ENCODE assay signal across 16 cellular contexts in the genomic region with DNA sequence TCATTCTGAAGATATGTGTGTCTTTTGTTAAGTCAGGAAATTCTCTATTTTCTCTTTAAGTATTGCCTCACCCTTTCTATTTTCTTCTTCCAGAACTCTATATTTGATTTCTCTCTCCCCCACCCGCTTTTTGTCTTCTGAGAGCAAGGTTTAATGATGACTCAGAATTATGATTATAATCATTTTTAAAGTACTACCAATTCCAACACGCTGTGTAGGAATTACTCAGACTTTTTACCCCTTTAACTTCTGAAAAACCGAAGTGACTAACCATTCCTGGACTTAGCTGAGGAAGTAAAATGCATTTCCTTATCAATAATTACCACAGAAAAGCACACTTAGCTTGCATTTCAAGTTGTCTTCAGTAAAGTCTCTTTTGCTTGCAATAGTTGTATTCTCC. TPM values are rescaled to one million over a fixed set of nuclear protein-coding genes. Genes with fewer than 3 reads are reported as not detected.
DNase-seq lines count a peak whose midpoint lies in the region; ATAC-seq, FAIRE-seq and TF ChIP-seq lines count a peak whose summit lies in the region.
"Had no signal": no experiment of that assay in that cellular context is flagged by ENCODE, and none has a peak within 500 bp of the region (broad histone marks: within the 10 kb centered on the region; RNA-seq: fewer than 3 reads in every experiment).

No MANE protein-coding gene starts in this region.

- no peak for TF ChIP-seq EP300 in A549 (IDR thresholded peaks at IDR 0.05)

- no peaks in the 10 kb centered on the region for H3K4me1 Mint-ChIP-seq in GM23338
- peaks cover 14% of the 10 kb centered on the region for H3K4me1 Mint-ChIP-seq in activated T-helper 17 cell treated with anti-CD3 and anti-CD28 coated beads, Interleukin-2, amount 50 U/mL, for 72 hours
- H3K4me1 Mint-ChIP-seq: B cell had no signal

- H3K9me3 Mint-ChIP-seq in GM23338, result no peaks in the 10 kb centered on the region
- H3K9me3 Mint-ChIP-seq in activated T-helper 17 cell treated with anti-CD3 and anti-CD28 coated beads, Interleukin-2, amount 50 U/mL, for 72 hours, result no peaks in the 10 kb centered on the region
- H3K9me3 Mint-ChIP-seq: T-helper 1 cell treated with Interleukin-12 subunit alpha and Interleukin-12 subunit beta and Interleukin-4 antibody, amounts not matched to agents 30 μg/mL and 1 μg/mL, for 36 hours had no signal

- CTCF ChIA-PET in A549 (lab: Yijun Ruan, JAX), result interaction anchor here (1.4 kb wide), 1 partner anchor 97 kb away, joined by 3 read pairs; no protein-coding TSS in a partner anchor

- no peak for TF ChIP-seq RAD21 in A549 (conservative IDR thresholded peaks at IDR 0.05 in 1 of 2, IDR thresholded peaks at IDR 0.05 in 1 of 2)

- peak overlapping the region; percentile 69 for H2AFZ ChIP-seq in GM23338

- no peaks in the 10 kb centered on the region for H3K27me3 Mint-ChIP-seq in GM23338 (ENCODE audit: insufficient read depth, low read depth, poor library complexity)
- no peaks in the 10 kb centered on the region for H3K27me3 Mint-ChIP-seq in activated T-helper 17 cell treated with anti-CD3 and anti-CD28 coated beads, Interleukin-2, amount 50 U/mL, for 72 hours
- H3K27me3 Mint-ChIP-seq: B cell had no signal

- ATAC-seq in A549 (peak in 1 of 2 experiments; percentile 40; a peak in 3 of 6 replicates), GM23338 (no peak)
- ATAC-seq in activated T-helper 17 cell treated with anti-CD3 and anti-CD28 coated beads, Interleukin-2, amount 50 U/mL, for 72 hours (replicated peaks), result peak; percentile 73

- no peaks in the 10 kb centered on the region for H3F3A ChIP-seq in GM23338 (replicated peaks; ENCODE audit: low read depth)

- DNase-seq in A549 (ENCODE audit: low read depth in 1 of 2, low spot score in 1 of 2) (no peak), GM23338 (ENCODE audit: low spot score) (no peak), fibroblast of pulmonary artery (ENCODE audit: low read depth) (peak; percentile 56), AG08395 (ENCODE audit: low spot score) (no peak), nucleus accumbens (lab: John Stamatoyannopoulos, UW) (no peak), NCI-H1436 (lab: John Stamatoyannopoulos, UW) (no peak), BE2C (no peak)
- DNase-seq: activated CD4-positive, alpha-beta T cell treated with anti-CD3 and anti-CD28 coated beads for 4 hours; DMS79; effector CD4-positive, alpha-beta T cell; midbrain; NCI-H1417 treated with DMSO at 0.1 percent for 48 hours; NCI-H345 had no signal

- no peaks in the 10 kb centered on the region for H3K36me3 ChIP-seq in GM23338 (ENCODE audit: insufficient read depth)
- no peaks in the 10 kb centered on the region for H3K36me3 ChIP-seq in BE2C

- TF ChIP-seq POLR2A in A549 (IDR thresholded peaks at IDR 0.05; ENCODE audit: low read length), result no peak

- H3K27me3 ChIP-seq in GM23338 (ENCODE audit: insufficient read depth) (no peaks in the 10 kb centered on the region), BE2C (no peaks in the 10 kb centered on the region)

- H3K9me2 ChIP-seq in GM23338 (ENCODE audit: insufficient read depth), result peaks cover 4% of the 10 kb centered on the region; the same call in 1 of the 2 replicates

- POLR2A ChIA-PET in A549 (lab: Yijun Ruan, JAX), result interaction anchor here (1.3 kb wide), 1 partner anchor 21 kb away, joined by 5 read pairs; the partner anchor contains the start of gene SCYL3

- TF ChIP-seq CTCF in A549 (IDR thresholded peaks at IDR 0.05) (no peak), GM23338 (conservative IDR thresholded peaks at IDR 0.05; ENCODE audit: low read depth in 2 of 2) (no peak), fibroblast of pulmonary artery (IDR thresholded peaks at IDR 0.05; ENCODE audit: low read length, missing control alignments) (no peak), BE2C (IDR thresholded peaks at IDR 0.05; ENCODE audit: low read depth, low read length) (no peak)

- no peak for FAIRE-seq in A549 (lab: Jason Lieb, UNC)

- H3K9me3 ChIP-seq in A549 (no peaks in the 10 kb centered on the region), BE2C (no peaks in the 10 kb centered on the region)

- H3K4me1 ChIP-seq in A549 (peaks cover 14% of the 10 kb centered on the region; the same call in 2 of the 3 replicates), GM23338 (ENCODE audit: insufficient read depth) (no peaks in the 10 kb centered on the region), BE2C (no peaks in the 10 kb centered on the region)

- no peaks in the 10 kb centered on the region for H3K79me2 ChIP-seq in GM23338 (replicated peaks; ENCODE audit: insufficient read depth)

- no peaks in the 10 kb centered on the region for H4K20me1 ChIP-seq in GM23338 (replicated peaks; ENCODE audit: insufficient read depth)

- peak overlapping the region; percentile 39 to 51; a peak in 5 of 6 replicates for H3K27ac ChIP-seq in A549
- no peak overlapping the region for H3K27ac ChIP-seq in GM23338 (ENCODE audit: low read depth)

- no peak overlapping the region for H3K4me3 Mint-ChIP-seq in GM23338
- peak overlapping the region; percentile 1 for H3K4me3 Mint-ChIP-seq in activated T-helper 17 cell treated with anti-CD3 and anti-CD28 coated beads, Interleukin-2, amount 50 U/mL, for 72 hours
- H3K4me3 Mint-ChIP-seq: B cell; T-helper 1 cell treated with Interleukin-12 subunit alpha and Interleukin-12 subunit beta and Interleukin-4 antibody, amounts not matched to agents 30 μg/mL and 1 μg/mL, for 36 hours had no signal

- WGBS in A549 (ENCODE audit: missing lambda C conversion rate), result 3% methylated on average over 3 of the region's 3 CpGs

- H3K27ac Mint-ChIP-seq in GM23338, result no peak overlapping the region
- peak overlapping the region; percentile 9 for H3K27ac Mint-ChIP-seq in activated T-helper 17 cell treated with anti-CD3 and anti-CD28 coated beads, Interleukin-2, amount 50 U/mL, for 72 hours
- H3K27ac Mint-ChIP-seq: B cell; T-helper 1 cell treated with Interleukin-12 subunit alpha and Interleukin-12 subunit beta and Interleukin-4 antibody, amounts not matched to agents 30 μg/mL and 1 μg/mL, for 36 hours had no signal

- H3K36me3 Mint-ChIP-seq in GM23338 (ENCODE audit: low read depth), result no peaks in the 10 kb centered on the region
- peaks cover 8% of the 10 kb centered on the region for H3K36me3 Mint-ChIP-seq in activated T-helper 17 cell treated with anti-CD3 and anti-CD28 coated beads, Interleukin-2, amount 50 U/mL, for 72 hours (ENCODE audit: low read depth)

- no peak overlapping the region for H3K4me3 ChIP-seq in A549
- no peak overlapping the region for H3K4me3 ChIP-seq in GM23338
- no peak overlapping the region for H3K4me3 ChIP-seq in fibroblast of pulmonary artery (replicated peaks; ENCODE audit: low read depth, low read length)
- H3K4me3 ChIP-seq in BE2C (ENCODE audit: low read depth, low read length), result no peak overlapping the region

- H3K4me2 ChIP-seq in A549, result peak overlapping the region; percentile 55
- no peak overlapping the region for H3K4me2 ChIP-seq in GM23338

TF ChIP-seq in A549, 52 proteins besides CTCF, POLR2A, EP300 and RAD21:
- peak; percentile 33; the same call in 1 of the 2 replicates for TF ChIP-seq JUNB (IDR thresholded peaks at IDR 0.05)
- 0 out of 2 replicates have a peak, but pooled peaks have one; percentile 19 for TF ChIP-seq FOSL2 (IDR thresholded peaks at IDR 0.05)
- no peak for TF ChIP-seq FOSL2 (CRISPR knock-in tag; IDR thresholded peaks at IDR 0.05)
- TF ChIP-seq MYC (IDR thresholded peaks at IDR 0.05; ENCODE audit: borderline replicate concordance, low read length), result no peak

TF ChIP-seq in GM23338, 12 proteins besides CTCF, POLR2A, EP300 and RAD21 (continues in another document):
- TF ChIP-seq NANOG (IDR thresholded peaks at IDR 0.05; ENCODE audit: borderline replicate concordance), result no peak
- no peak for TF ChIP-seq ETS1 (IDR thresholded peaks at IDR 0.05)

RNA-seq across cellular contexts. Expression of gene SCYL3, which starts 20.8 kb away (rescaled TPM):
- 7.3 and 8.1 TPM in 2 replicates for polyA plus RNA-seq in A549 (2011; rRNA removed)
- polyA plus RNA-seq in A549 (2012; cell fraction: cytosol; rRNA removed), result 1.9 TPM in 2 replicates
- polyA plus RNA-seq in A549 (2012; cell fraction: nucleus; rRNA removed), result 1.7 and 1.9 TPM in 2 replicates
- 2.6 to 3.5 TPM (median 3.2 TPM) in 3 replicates for polyA plus RNA-seq in A549 (2017; fragmentation: RNase III; extraction: RNeasy Plus Mini Kit Qiagen cat#74134 plus additional on column Dnase treatment)
- 8.5 and 9.3 TPM in 2 replicates for polyA minus RNA-seq in A549 (2011; rRNA and poly(A)+ RNA removed)
- 6.1 and 6.8 TPM in 2 replicates for total RNA-seq in GM23338 (2014; rRNA removed; shearing (Covaris generic))
- 1.8 and 2.2 TPM in 2 replicates for polyA plus RNA-seq in GM23338 (2016; fragmentation: Nextera tagmentation; extraction: Ambion mirVana)
- 10 to 100 TPM; 15.0 to 16.4 TPM for total RNA-seq in activated T-helper 17 cell treated with anti-CD3 and anti-CD28 coated beads, Interleukin-2, amount 50 U/mL, for 72 hours
- 5.5 TPM for polyA plus RNA-seq in BE2C (2012; ENCODE audit: insufficient read depth, insufficient read length, low read depth)
